17 cellular contexts compared by ENCODE assay signal in the genomic region with DNA sequence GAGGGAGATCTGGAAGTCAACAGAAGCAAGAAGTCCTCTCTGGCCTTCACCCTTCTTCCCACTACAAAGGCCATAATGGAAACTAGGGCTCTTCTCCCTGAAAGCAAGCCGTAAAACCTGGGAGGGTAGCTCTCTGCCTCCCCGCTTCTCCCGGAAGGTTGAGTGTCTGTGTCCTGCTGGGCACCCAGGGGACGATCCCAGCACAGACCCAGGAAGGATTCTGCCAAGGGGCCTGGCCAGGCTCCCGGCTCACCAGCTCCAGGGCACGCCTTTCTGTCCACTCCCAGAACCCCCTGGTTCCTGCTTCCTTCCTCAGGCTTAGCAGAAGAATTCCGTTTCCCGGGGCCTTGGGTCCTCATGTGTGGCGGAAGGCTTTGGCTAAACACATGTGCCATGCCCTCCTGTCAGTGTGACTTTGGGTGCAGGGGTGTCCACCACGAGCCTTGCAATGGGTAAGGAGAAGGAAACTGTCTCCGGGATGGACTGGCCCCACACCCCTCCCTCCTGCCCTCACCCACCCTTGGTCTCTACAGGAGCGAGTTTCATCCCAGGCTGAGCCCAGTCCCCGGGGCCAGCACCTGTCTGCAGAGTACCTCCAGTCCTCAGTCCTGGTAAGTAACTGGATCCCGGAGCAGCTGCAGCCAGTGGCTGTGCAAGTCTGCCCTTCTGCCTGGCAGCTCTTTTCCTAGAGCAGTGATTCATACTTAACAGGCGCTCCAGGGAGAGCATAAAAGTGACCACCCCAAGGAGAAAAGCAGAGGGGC.
"Had no signal": no experiment of that assay in that cellular context is flagged by ENCODE, and none has a peak within 500 bp of the region (broad histone marks: within the 10 kb centered on the region; RNA-seq: fewer than 3 reads in every experiment).

No MANE protein-coding gene starts in this region.

- H3K9me3 Mint-ChIP-seq: activated CD4-positive, alpha-beta memory T cell treated with anti-CD3 and anti-CD28 coated beads, Interleukin-2, amount 10 ng/mL, durations not matched to agents 7 days and 5 days; activated T-cell treated with anti-CD3 and anti-CD28 coated beads, Interleukin-2, amount 50 U/mL, for 4 hours; memory B cell; nephron had no signal

- H3K4me3 ChIP-seq: cardiac muscle cell, esophagus muscularis mucosa, left ventricle myocardium inferior, prostate gland, tibial artery had no signal

- DNase-seq: activated CD4-positive, alpha-beta memory T cell treated with anti-CD3 and anti-CD28 coated beads, Interleukin-2, amount 10 ng/mL, durations not matched to agents 7 days and 5 days; activated CD4-positive, alpha-beta T cell treated with anti-CD3 and anti-CD28 coated beads for 4 hours; activated effector memory CD4-positive, alpha-beta T cell treated with Interleukin-2 at 50 U/mL for 16 hours; activated naive CD4-positive, alpha-beta T cell treated with anti-CD3 and anti-CD28 coated beads, Interleukin-2, amount 50 U/mL, for 16 hours; activated T-cell treated with anti-CD3 and anti-CD28 coated beads, Interleukin-2, amount 50 U/mL, for 4 hours; hippocampal formation; left ventricle myocardium inferior; occipital lobe; stimulated activated CD4-positive, alpha-beta T cell treated with anti-CD3 and anti-CD28 coated beads, Interleukin-2, amount 100 ng/mL, for 24 hours; T-helper 2 cell had no signal

- H3K27ac ChIP-seq: cardiac muscle cell, esophagus muscularis mucosa, left ventricle myocardium inferior, prostate gland, tibial artery had no signal

- ATAC-seq: activated T-cell treated with anti-CD3 and anti-CD28 coated beads, Interleukin-2, amount 50 U/mL, for 4 hours; sciatic nerve had no signal

- H3K36me3 Mint-ChIP-seq: memory B cell had no signal

- H3K4me1 ChIP-seq: prostate gland had no signal

- H3K27me3 Mint-ChIP-seq: activated CD4-positive, alpha-beta memory T cell treated with anti-CD3 and anti-CD28 coated beads, Interleukin-2, amount 10 ng/mL, durations not matched to agents 7 days and 5 days had no signal

- H3K4me3 Mint-ChIP-seq: activated CD4-positive, alpha-beta memory T cell treated with anti-CD3 and anti-CD28 coated beads, Interleukin-2, amount 10 ng/mL, durations not matched to agents 7 days and 5 days; activated T-cell treated with anti-CD3 and anti-CD28 coated beads, Interleukin-2, amount 50 U/mL, for 4 hours; memory B cell; nephron had no signal

- H3K27ac Mint-ChIP-seq: activated CD4-positive, alpha-beta memory T cell treated with anti-CD3 and anti-CD28 coated beads, Interleukin-2, amount 10 ng/mL, durations not matched to agents 7 days and 5 days; memory B cell; nephron had no signal

- H3K36me3 ChIP-seq: cardiac muscle cell, esophagus muscularis mucosa, left ventricle myocardium inferior, prostate gland, tibial artery had no signal

- H3K9me3 ChIP-seq: esophagus muscularis mucosa, left ventricle myocardium inferior, prostate gland, tibial artery had no signal
